Comparison of ENCODE assay signal across 11 cellular contexts in the genomic region with DNA sequence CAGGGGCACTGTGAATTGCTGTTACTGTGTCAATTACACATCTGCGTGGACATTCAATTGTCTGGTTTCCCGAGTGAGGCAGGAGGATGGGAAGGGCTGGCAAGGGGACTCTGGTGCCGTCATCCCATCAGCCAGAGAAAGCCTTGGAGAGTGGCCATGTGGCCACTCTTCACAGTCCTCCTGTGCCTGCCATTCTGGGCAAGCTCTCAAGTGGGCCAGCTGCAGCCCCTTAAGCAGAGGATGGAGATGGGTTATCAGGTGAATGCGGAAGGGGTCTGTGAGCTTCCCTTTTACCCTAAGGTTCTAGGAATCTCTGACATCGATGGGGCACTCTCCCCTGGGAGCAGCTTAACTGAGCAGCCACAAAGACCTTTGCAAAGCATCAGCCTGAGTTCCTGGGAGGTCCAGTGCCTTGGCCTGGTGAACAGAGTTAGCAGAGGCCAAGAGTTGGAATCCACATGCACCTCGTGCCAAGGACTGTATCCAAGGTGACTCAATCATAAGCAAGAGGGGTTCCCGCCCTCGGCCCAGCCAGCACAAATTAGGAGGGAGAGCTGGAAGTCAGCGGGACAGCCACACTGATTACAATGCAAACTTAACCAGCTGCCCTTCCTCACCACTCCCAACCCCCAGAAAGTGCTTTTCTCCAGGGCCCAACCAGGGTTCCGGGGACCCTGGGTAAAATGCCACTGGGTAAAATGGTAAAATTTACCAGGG.
DNase-seq lines count a peak whose midpoint lies in the region; ATAC-seq and TF ChIP-seq lines count a peak whose summit lies in the region.
"Had no signal": no experiment of that assay in that cellular context is flagged by ENCODE, and none has a peak within 500 bp of the region (broad histone marks: within the 10 kb centered on the region; RNA-seq: fewer than 3 reads in every experiment).

No MANE protein-coding gene starts in this region.

- no peak for TF ChIP-seq CTCF in AG10803 (conservative IDR thresholded peaks at IDR 0.05; ENCODE audit: low read length)

- no peak overlapping the region for H3K4me2 ChIP-seq in Karpas-422 (ENCODE audit: low read depth, low read length, poor library complexity, severe bottlenecking)

- H3K27ac ChIP-seq in HUES6 (ENCODE audit: low read depth, low read length) (no peak overlapping the region), Karpas-422 (ENCODE audit: low read length) (no peak overlapping the region)
- H3K27ac ChIP-seq: ascending aorta, lower lobe of right lung had no signal

- H3K4me3 ChIP-seq in AG10803 (ENCODE audit: low read length) = no peak overlapping the region
- peak overlapping the region; percentile 60 for H3K4me3 ChIP-seq in HUES6 (ENCODE audit: low read depth, low read length)
- no peak overlapping the region for H3K4me3 ChIP-seq in Karpas-422 (ENCODE audit: low read length)
- H3K4me3 ChIP-seq: lower lobe of right lung had no signal

- H3K9me2 ChIP-seq in Karpas-422 (replicated peaks; ENCODE audit: insufficient read depth, low read length) = no peaks in the 10 kb centered on the region

- H3K4me1 ChIP-seq in HUES6 (ENCODE audit: control insufficient read depth, insufficient read depth, low read length) = peaks cover 36% of the 10 kb centered on the region
- H3K4me1 ChIP-seq in Karpas-422 (ENCODE audit: low read length) = no peaks in the 10 kb centered on the region
- H3K4me1 ChIP-seq: ascending aorta, lower lobe of right lung had no signal

- no peaks in the 10 kb centered on the region for H3K36me3 ChIP-seq in HUES6 (ENCODE audit: control insufficient read depth, insufficient read depth, low read length)
- no peaks in the 10 kb centered on the region for H3K36me3 ChIP-seq in Karpas-422 (ENCODE audit: insufficient read depth, low read length)
- H3K36me3 ChIP-seq: ascending aorta, lower lobe of right lung had no signal

- peaks cover 79% of the 10 kb centered on the region for H3K27me3 ChIP-seq in HUES6 (ENCODE audit: control insufficient read depth, insufficient read depth, low read length)
- no peaks in the 10 kb centered on the region for H3K27me3 ChIP-seq in Karpas-422 (ENCODE audit: low read length)

- no peak for ATAC-seq in GM18870 (IDR thresholded peaks at IDR 0.05; ENCODE audit: unreplicated experiment)
- ATAC-seq: lower lobe of right lung had no signal

- DNase-seq in AG10803 (ENCODE audit: low read depth) (peak; percentile 52), cerebellar cortex (ENCODE audit: low spot score) (peak; percentile 42), iPS-NIHi7 (ENCODE audit: extremely low spot score) (peak; percentile 51), Karpas-422 (no peak), NCI-H187 treated with DMSO at 0.1 percent for 48 hours (lab: John Stamatoyannopoulos, UW) (no peak)
- DNase-seq in effector CD8-positive, alpha-beta T cell (lab: John Stamatoyannopoulos, UW) = no peak
- DNase-seq: foreskin melanocyte, lower lobe of right lung had no signal

- no peaks in the 10 kb centered on the region for H4K20me1 ChIP-seq in Karpas-422 (ENCODE audit: insufficient read depth, low read depth, low read length)

- H3K79me2 ChIP-seq in Karpas-422 (ENCODE audit: low read length) = no peaks in the 10 kb centered on the region

- H3K9me3 ChIP-seq in HUES6 (ENCODE audit: control insufficient read depth, insufficient read depth, low read depth, low read length) = no peaks in the 10 kb centered on the region
- H3K9me3 ChIP-seq in Karpas-422 (ENCODE audit: low read length) = no peaks in the 10 kb centered on the region
- H3K9me3 ChIP-seq: ascending aorta, lower lobe of right lung had no signal

- H3K9ac ChIP-seq in HUES6 (ENCODE audit: low read length) (peak overlapping the region; percentile 77), Karpas-422 (ENCODE audit: low read length) (no peak overlapping the region)

- no peak overlapping the region for H2AFZ ChIP-seq in Karpas-422 (ENCODE audit: low read length)

Comparison
In these comparisons a context has a peak if more than half of its experiments do, and no peak if none do; other contexts are left out.
1. DNase-seq: peak in AG10803 (single experiment), cerebellar cortex (single experiment) and iPS-NIHi7 (single experiment); none in effector CD8-positive, alpha-beta T cell (single experiment), Karpas-422 (single experiment) and NCI-H187 treated with DMSO at 0.1 percent for 48 hours (single experiment).